Comparison of ENCODE assay signal across 18 cellular contexts in genomic region chr11:69439651-69440464, GRCh38. TPM values are rescaled to one million over a fixed set of nuclear protein-coding genes. Genes with fewer than 3 reads are reported as not detected.
"Had no signal": no experiment of that assay in that cellular context is flagged by ENCODE, and none has a peak within 500 bp of the region (broad histone marks: within the 10 kb centered on the region; RNA-seq: fewer than 3 reads in every experiment).

No MANE protein-coding gene starts in this region.

- DNase-seq: activated CD4-positive, alpha-beta memory T cell treated with anti-CD3 and anti-CD28 coated beads for 36 hours; activated CD4-positive, alpha-beta T cell treated with anti-CD3 and anti-CD28 coated beads for 1 hour; activated naive CD8-positive, alpha-beta T cell treated with anti-CD3 and anti-CD28 coated beads for 36 hours; activated T-cell treated with anti-CD3 and anti-CD28 coated beads, Interleukin-2, amount 50 U/mL, for 24 hours; brain microvascular endothelial cell; effector memory CD8-positive, alpha-beta T cell; foreskin melanocyte; left colon; naive B cell; stimulated activated CD4-positive, alpha-beta T cell treated with anti-CD3 and anti-CD28 coated beads, Interleukin-15, amount 100 ng/mL, for 24 hours; stimulated activated CD4-positive, alpha-beta T cell treated with anti-CD3 and anti-CD28 coated beads, Interleukin-4, amount 100 ng/mL, for 1 hour; stimulated activated naive B cell treated with anti-CD40 and anti-IgM and Interleukin-4, amounts not matched to agents 10 μg/mL and 1 μg/mL and 100 μg/mL, for 72 hours; thyroid gland had no signal

- H3K27me3 ChIP-seq: brain microvascular endothelial cell, thyroid gland had no signal

- H3K4me1 ChIP-seq: parathyroid adenoma had no signal

- H3K9me3 ChIP-seq: thyroid gland had no signal

- H3K9ac ChIP-seq: parathyroid adenoma had no signal

- H3K79me2 ChIP-seq: parathyroid adenoma had no signal

- ATAC-seq: effector memory CD8-positive, alpha-beta T cell; left colon; stimulated activated naive B cell treated with anti-CD40 and anti-IgM and Interleukin-4, amounts not matched to agents 10 μg/mL and 1 μg/mL and 100 μg/mL, for 72 hours had no signal

- H3K27ac ChIP-seq: brain microvascular endothelial cell, parathyroid adenoma, thyroid gland had no signal

- H3K4me3 ChIP-seq: thyroid gland had no signal

- H3K36me3 ChIP-seq: brain microvascular endothelial cell, thyroid gland had no signal

- H2AFZ ChIP-seq: parathyroid adenoma had no signal

RNA-seq across cellular contexts. Expression of gene LINC01488, which starts 41.6 kb away (rescaled TPM):
- total RNA-seq: activated CD4-positive, alpha-beta memory T cell treated with anti-CD3 and anti-CD28 coated beads for 36 hours; activated naive CD8-positive, alpha-beta T cell treated with anti-CD3 and anti-CD28 coated beads for 36 hours; left colon; mononuclear cell; renal cortical epithelial cell; skeletal muscle tissue; T-helper 1 cell treated with Interleukin-12 subunit alpha and Interleukin-12 subunit beta and Interleukin-4 antibody, amounts not matched to agents 30 ng/mL and 1 ng/mL, for 36 hours; thyroid gland had no signal
